Comparison of ENCODE assay signal across 25 cellular contexts in the genomic region with DNA sequence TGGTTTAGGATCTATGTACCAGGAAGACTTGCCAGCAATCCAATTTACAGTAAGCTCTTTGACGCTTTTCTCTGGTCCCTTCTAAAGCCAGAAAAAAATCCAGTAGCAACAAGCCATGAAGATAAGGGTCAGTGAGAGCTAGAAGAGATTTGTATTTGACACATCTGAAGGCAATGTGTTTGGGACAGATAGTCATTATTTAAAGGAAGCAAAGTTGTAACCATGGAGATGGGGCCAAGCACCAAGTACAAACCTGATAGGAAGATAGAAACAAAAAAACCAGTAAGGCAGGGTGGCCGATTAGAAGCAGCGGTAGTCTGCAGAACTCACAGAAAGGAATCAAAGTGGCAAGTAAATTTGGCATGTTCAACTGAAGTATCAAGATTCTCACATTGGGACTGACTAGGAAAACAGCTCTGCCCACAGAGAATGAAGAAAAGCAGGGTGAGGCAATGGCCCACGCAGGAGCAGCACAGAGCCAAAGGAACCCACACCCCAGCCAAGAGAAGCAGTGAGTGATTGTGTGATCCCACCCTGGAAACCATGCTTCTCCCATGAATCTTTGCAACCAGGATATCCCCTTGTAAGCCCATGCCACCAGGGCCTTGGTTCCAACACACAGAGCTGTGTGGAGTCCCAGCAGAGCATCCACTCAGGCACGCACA. TPM values are rescaled to one million over a fixed set of nuclear protein-coding genes. Genes with fewer than 3 reads are reported as not detected.
A peak's percentile ranks its signal among the peaks of the same experiment; 100 is the strongest.
DNase-seq lines count a peak whose midpoint lies in the region; ATAC-seq, FAIRE-seq and TF ChIP-seq lines count a peak whose summit lies in the region.
"Had no signal": no experiment of that assay in that cellular context is flagged by ENCODE, and none has a peak within 500 bp of the region (broad histone marks: within the 10 kb centered on the region; RNA-seq: fewer than 3 reads in every experiment).

No MANE protein-coding gene starts in this region.

- TF ChIP-seq EP300 in H1 (IDR thresholded peaks at IDR 0.05; ENCODE audit: borderline replicate concordance in 1 of 2, low read depth in 2 of 2, low read length in 2 of 2), result no peak

- no peaks in the 10 kb centered on the region for H3K4me1 ChIP-seq in H1 (replicated peaks in 1 of 4; ENCODE audit: control insufficient read depth in 3 of 4, insufficient read depth in 4 of 4, low read length in 3 of 4)
- peaks cover 1% of the 10 kb centered on the region for H3K4me1 ChIP-seq in right cardiac atrium (ENCODE audit: control insufficient read depth, insufficient read depth, low read length)
- H3K4me1 ChIP-seq in testis, result peaks cover 27% of the 10 kb centered on the region

- no peaks in the 10 kb centered on the region for H3K36me3 Mint-ChIP-seq in T-helper 2 cell treated with Interferon-gamma antibody and Interleukin-4, amounts not matched to agents 5 μg/mL and 100 μg/mL, for 36 hours (ENCODE audit: low read depth)
- no peaks in the 10 kb centered on the region for H3K36me3 Mint-ChIP-seq in activated CD4-positive, alpha-beta T cell treated with anti-CD3 and anti-CD28 coated beads for 36 hours (ENCODE audit: low read depth)

- no peak overlapping the region for H2BK15ac ChIP-seq in H1 (ENCODE audit: low read length)

- no peak for TF ChIP-seq RAD21 in H1 (IDR thresholded peaks at IDR 0.05 in 1 of 2, conservative IDR thresholded peaks at IDR 0.05 in 1 of 2; ENCODE audit: low read depth in 2 of 2, low read length in 2 of 2)

- no peaks in the 10 kb centered on the region for H3K79me2 ChIP-seq in H1 (ENCODE audit: control insufficient read depth in 1 of 2, insufficient read depth in 2 of 2, low read length in 2 of 2)

- no peaks in the 10 kb centered on the region for H3K79me1 ChIP-seq in H1 (ENCODE audit: low read depth, low read length)

- peaks cover 22% of the 10 kb centered on the region for H3K9me3 Mint-ChIP-seq in T-helper 2 cell treated with Interferon-gamma antibody and Interleukin-4, amounts not matched to agents 5 μg/mL and 100 μg/mL, for 36 hours
- H3K9me3 Mint-ChIP-seq in activated CD4-positive, alpha-beta T cell treated with anti-CD3 and anti-CD28 coated beads for 36 hours (ENCODE audit: low read depth), result peaks cover 23% of the 10 kb centered on the region

- TF ChIP-seq POLR2A in H1 (IDR thresholded peaks at IDR 0.05; ENCODE audit: control extremely low read depth in 1 of 2, low read depth in 2 of 2, low read length in 2 of 2) (no peak), testis (IDR thresholded peaks at IDR 0.05) (no peak)

- no peak overlapping the region for H3K14ac ChIP-seq in H1 (ENCODE audit: insufficient read length)

- H3K56ac ChIP-seq in H1 (replicated peaks; ENCODE audit: insufficient read length, low read depth, low read length), result no peak overlapping the region

- CTCF ChIA-PET in H1 (lab: Charles Lee; ENCODE audit: partially characterized antibody), result interaction anchor here (0.6 to 1.1 kb wide), 2 partner anchors 38 to 1557 kb away, joined by 3 to 4 read pairs; no protein-coding TSS in a partner anchor
- CTCF ChIA-PET in activated CD4-positive, alpha-beta T cell treated with anti-CD3 and anti-CD28 coated beads for 36 hours (lab: Charles Lee), result interaction anchor here (0.5 kb wide), 1 partner anchor 40 kb away, joined by 3 read pairs; no protein-coding TSS in a partner anchor

- no peak overlapping the region for H4K8ac ChIP-seq in H1 (ENCODE audit: extremely low read depth, insufficient read depth, low read length)

- no peak overlapping the region for H3K9ac ChIP-seq in H1 (replicated peaks in 1 of 4; ENCODE audit: extremely low read depth in 1 of 4, low read depth in 3 of 4, low read length in 3 of 4)

- POLR2A ChIA-PET in H1 (lab: Charles Lee; ENCODE audit: partially characterized antibody), result no interaction called here
- POLR2A ChIA-PET in activated CD4-positive, alpha-beta T cell treated with anti-CD3 and anti-CD28 coated beads for 36 hours (lab: Charles Lee), result no interaction called here

- H4K91ac ChIP-seq in H1 (replicated peaks; ENCODE audit: insufficient read length, low read length), result no peak overlapping the region

- no peak overlapping the region for H3K18ac ChIP-seq in H1 (ENCODE audit: extremely low read depth, low read length)

- WGBS in H1 (ENCODE audit: extremely low coverage in 1 of 2, insufficient coverage in 1 of 2, insufficient read length in 1 of 2, insufficient replicate concordance in 2 of 2, low coverage in 1 of 2, low lambda C conversion rate in 2 of 2, missing lambda C conversion rate in 1 of 2), 2 experiments, result 87% methylated on average over 5 of the region's 5 CpGs; no CpG with 5 or more reads in 1 of the 2 experiments
- 36% methylated on average over 5 of the region's 5 CpGs for WGBS in right cardiac atrium
- 45 to 54% methylated on average over 5 of the region's 5 CpGs for WGBS in testis, 2 donors

- no peak overlapping the region for H2BK5ac ChIP-seq in H1 (ENCODE audit: low read depth, low read length)

- H3K9me3 ChIP-seq in H1 (ENCODE audit: insufficient read depth in 2 of 2, low read depth in 1 of 2, low read length in 1 of 2) (no peaks in the 10 kb centered on the region), right cardiac atrium (ENCODE audit: control insufficient read depth, low read length) (no peaks in the 10 kb centered on the region), testis (no peaks in the 10 kb centered on the region)
- H3K9me3 ChIP-seq: MG63 had no signal

- FAIRE-seq in H1 (lab: Jason Lieb, UNC), result no peak
- FAIRE-seq: D721Med, RCC 7860 had no signal

- DNase-seq in Right ventricle myocardium inferior (ENCODE audit: missing footprints) (no peak), cardiac septum (ENCODE audit: low spot score) (no peak), H1 (ENCODE audit: low read depth in 1 of 2, low spot score in 2 of 2) (no peak), right cardiac atrium (no peak), testis (peak; percentile 51), D341Med (ENCODE audit: low spot score) (no peak)
- DNase-seq in T-helper 2 cell treated with Interferon-gamma antibody and Interleukin-4, amounts not matched to agents 5 μg/mL and 100 μg/mL, for 36 hours (ENCODE audit: low spot score), result no peak
- no peak for DNase-seq in activated CD4-positive, alpha-beta T cell treated with anti-CD3 and anti-CD28 coated beads for 36 hours
- DNase-seq: 8988T; AML-193; CD8-positive, alpha-beta memory T cell; EL; GF-D8; H9; HFFc6; MG63; NCI-H1048; NCI-H1436; NCI-H187 treated with DMSO at 0.1 percent for 48 hours; NCI-H2107; NCI-H510A; NK-92 treated with Interleukin-12 subunit alpha and Interleukin-12 subunit beta, amount 100 ng/mL, for 24 hours had no signal

- H3K27me3 Mint-ChIP-seq in T-helper 2 cell treated with Interferon-gamma antibody and Interleukin-4, amounts not matched to agents 5 μg/mL and 100 μg/mL, for 36 hours (ENCODE audit: low read depth), result peaks cover 3% of the 10 kb centered on the region
- peaks cover 15% of the 10 kb centered on the region for H3K27me3 Mint-ChIP-seq in activated CD4-positive, alpha-beta T cell treated with anti-CD3 and anti-CD28 coated beads for 36 hours

- no peak overlapping the region for H3K4me3 Mint-ChIP-seq in T-helper 2 cell treated with Interferon-gamma antibody and Interleukin-4, amounts not matched to agents 5 μg/mL and 100 μg/mL, for 36 hours
- no peak overlapping the region for H3K4me3 Mint-ChIP-seq in activated CD4-positive, alpha-beta T cell treated with anti-CD3 and anti-CD28 coated beads for 36 hours
- H3K4me3 Mint-ChIP-seq: CD8-positive, alpha-beta memory T cell; H9; HFFc6 had no signal

- H2AFZ ChIP-seq in H1 (ENCODE audit: low read length), result 0 out of 2 replicates have a peak overlapping the region, but pooled peaks have one; percentile 94

- H3K27ac ChIP-seq in H1 (ENCODE audit: low read depth, low read length) (no peak overlapping the region), right cardiac atrium (ENCODE audit: low read length) (peak overlapping the region; percentile 41), testis (peak overlapping the region; percentile 22 to 51)
- H3K27ac ChIP-seq: C4-2B had no signal

- ATAC-seq in Right ventricle myocardium inferior (peak; percentile 37), right cardiac atrium (peak; percentile 80 to 83)
- no peak for ATAC-seq in activated CD4-positive, alpha-beta T cell treated with anti-CD3 and anti-CD28 coated beads for 36 hours

- no peak overlapping the region for H3K4me2 ChIP-seq in H1 (ENCODE audit: insufficient read depth in 1 of 2, low read depth in 2 of 2, low read length in 2 of 2)

- no peaks in the 10 kb centered on the region for H3K4me1 Mint-ChIP-seq in T-helper 2 cell treated with Interferon-gamma antibody and Interleukin-4, amounts not matched to agents 5 μg/mL and 100 μg/mL, for 36 hours (ENCODE audit: low read depth)
- no peaks in the 10 kb centered on the region for H3K4me1 Mint-ChIP-seq in activated CD4-positive, alpha-beta T cell treated with anti-CD3 and anti-CD28 coated beads for 36 hours
- H3K4me1 Mint-ChIP-seq: CD8-positive, alpha-beta memory T cell; H9 had no signal

- H3K23me2 ChIP-seq in H1 (ENCODE audit: low read depth, low read length), result no peaks in the 10 kb centered on the region

- no peak overlapping the region for H3K4ac ChIP-seq in H1 (replicated peaks; ENCODE audit: insufficient read length, low read depth, low read length)

- no peaks in the 10 kb centered on the region for H3K27me3 ChIP-seq in H1 (replicated peaks in 1 of 4; ENCODE audit: control insufficient read depth in 3 of 4, extremely low read depth in 1 of 4, insufficient read depth in 3 of 4, low read length in 3 of 4)
- H3K27me3 ChIP-seq in right cardiac atrium (ENCODE audit: control insufficient read depth, insufficient read depth), result no peaks in the 10 kb centered on the region
- H3K27me3 ChIP-seq in testis, result no peaks in the 10 kb centered on the region
- H3K27me3 ChIP-seq: MG63 had no signal

- H3K4me3 ChIP-seq in H1 (ENCODE audit: extremely low read depth in 1 of 4, insufficient read depth in 2 of 4, low read depth in 3 of 4, low read length in 4 of 4) (no peak overlapping the region), right cardiac atrium (ENCODE audit: low read length) (no peak overlapping the region), testis (no peak overlapping the region)
- H3K4me3 ChIP-seq: MG63 had no signal

- H4K5ac ChIP-seq in H1 (ENCODE audit: insufficient read length, low read depth, low read length), result no peak overlapping the region

- no peak overlapping the region for H2AK5ac ChIP-seq in H1 (ENCODE audit: low read depth, low read length)

- H2BK12ac ChIP-seq in H1 (ENCODE audit: low read depth, low read length), result no peak overlapping the region

- no peaks in the 10 kb centered on the region for H3K36me3 ChIP-seq in H1 (ENCODE audit: control insufficient read depth in 2 of 4, insufficient read depth in 4 of 4, low read length in 3 of 4)
- no peaks in the 10 kb centered on the region for H3K36me3 ChIP-seq in testis (ENCODE audit: low read depth, missing control alignments)
- H3K36me3 ChIP-seq: MG63 had no signal

- H4K20me1 ChIP-seq in H1 (replicated peaks in 1 of 2; ENCODE audit: control insufficient read depth in 1 of 2, insufficient read depth in 2 of 2, low read length in 2 of 2), result no peaks in the 10 kb centered on the region

- no peak for TF ChIP-seq CTCF in H1 (IDR thresholded peaks at IDR 0.05; ENCODE audit: control extremely low read depth in 1 of 3, insufficient read depth in 1 of 3, low read depth in 1 of 3, low read length in 3 of 3)
- no peak for TF ChIP-seq CTCF in testis (IDR thresholded peaks at IDR 0.05)

- H2BK20ac ChIP-seq in H1 (ENCODE audit: low read length), result no peak overlapping the region

- H3K27ac Mint-ChIP-seq in T-helper 2 cell treated with Interferon-gamma antibody and Interleukin-4, amounts not matched to agents 5 μg/mL and 100 μg/mL, for 36 hours, result no peak overlapping the region
- no peak overlapping the region for H3K27ac Mint-ChIP-seq in activated CD4-positive, alpha-beta T cell treated with anti-CD3 and anti-CD28 coated beads for 36 hours
- H3K27ac Mint-ChIP-seq: CD8-positive, alpha-beta memory T cell; HFFc6 had no signal

- H3K23ac ChIP-seq in H1 (ENCODE audit: insufficient read length), result no peak overlapping the region

- intact Hi-C loops in Right ventricle myocardium inferior (cut with DNase I), result no loop called here
- intact Hi-C loops in cardiac septum (cut with DNase I), result no loop called here
- intact Hi-C loops in right cardiac atrium (cut with DNase I), result loop anchor here in 1 of 4 donors (10.0 kb wide), 1 partner anchor 54 kb away; no protein-coding TSS in a partner anchor
- intact Hi-C loops in testis (cut with DNase I; ENCODE audit: low total_unique reads), result loop anchor here (2.0 kb wide), 1 partner anchor 32 kb away; no protein-coding TSS in a partner anchor
- intact Hi-C loops in activated CD4-positive, alpha-beta T cell treated with anti-CD3 and anti-CD28 coated beads for 36 hours (cut with DNase I, micrococcal nuclease), result no loop called here

- no peak overlapping the region for H2BK120ac ChIP-seq in H1 (replicated peaks; ENCODE audit: low read depth, low read length)

RNA-seq across cellular contexts. Expression of gene C4orf54, which starts 12.9 kb away (rescaled TPM):
- 6.4 TPM for total RNA-seq in Right ventricle myocardium inferior
- 1.3 TPM for total RNA-seq in cardiac septum
- not detected in 2 replicates for total RNA-seq in H1 (2021; fragmentation: NEBNext Ultra II Directional; extraction: Animal tissue kit (Norgen Biotek cat#: 25700))
- not detected in 2 replicates for polyA plus RNA-seq in H1 (2011; rRNA removed)
- polyA plus RNA-seq in H1 (2011; cell fraction: cytosol; rRNA removed), result not detected
- polyA plus RNA-seq in H1 (2011; cell fraction: nucleus; rRNA removed), result 0.01 TPM
- not detected in 4 replicates for polyA plus RNA-seq in H1 (2012, experiment 1 of 2)
- polyA plus RNA-seq in H1 (2012, experiment 2 of 2), result not detected
- polyA plus RNA-seq in H1 (2013, experiment 1 of 2), result 0.02 TPM
- not detected for polyA plus RNA-seq in H1 (2013, experiment 2 of 2)
- polyA minus RNA-seq in H1 (2011; rRNA and poly(A)+ RNA removed), result not detected in 2 replicates
- polyA minus RNA-seq in H1 (2011; cell fraction: cytosol; rRNA and poly(A)+ RNA removed), result not detected
- 0.10 TPM for polyA minus RNA-seq in H1 (2011; cell fraction: nucleus; rRNA and poly(A)+ RNA removed)
- 1 to 10 TPM in 2 of 4 donors, under 1 TPM in 2; 0.68 to 10.0 (median 1.4) TPM for total RNA-seq in right cardiac atrium
- 2.2 TPM for polyA plus RNA-seq in right cardiac atrium
- under 1 TPM; 0.39 to 0.81 TPM for total RNA-seq in testis
- 0.46 TPM for polyA plus RNA-seq in testis (ENCODE audit: insufficient read depth, low read depth, low replicate concordance)
- not detected for total RNA-seq in activated CD4-positive, alpha-beta T cell treated with anti-CD3 and anti-CD28 coated beads for 36 hours
- total RNA-seq: CD8-positive, alpha-beta memory T cell; H9 had no signal
- polyA plus RNA-seq: CD8-positive, alpha-beta memory T cell had no signal
